40 cellular contexts compared by ENCODE assay signal in the genomic region with DNA sequence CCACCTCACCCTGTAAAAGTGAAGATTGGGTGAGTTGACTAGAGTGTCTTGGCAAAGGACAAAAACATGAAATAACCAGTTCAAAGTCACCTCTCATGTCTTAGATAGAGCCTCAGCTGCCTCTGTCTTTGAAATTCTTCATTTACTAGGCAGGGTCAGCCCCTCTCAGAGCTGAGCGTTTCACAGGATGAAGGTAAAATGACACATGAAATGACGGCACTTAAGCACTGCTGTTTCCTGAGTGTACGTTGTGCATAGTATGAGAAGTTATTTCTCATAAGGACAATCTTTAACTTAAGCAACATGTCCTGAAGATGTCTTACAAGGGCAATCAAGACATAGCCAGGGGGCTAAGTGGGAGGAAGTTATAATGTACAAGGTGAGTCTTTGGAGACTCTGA. TPM values are rescaled to one million over a fixed set of nuclear protein-coding genes. Genes with fewer than 3 reads are reported as not detected.
"Had no signal": no experiment of that assay in that cellular context is flagged by ENCODE, and none has a peak within 500 bp of the region (broad histone marks: within the 10 kb centered on the region; RNA-seq: fewer than 3 reads in every experiment).

No MANE protein-coding gene starts in this region.

- H3K4me3 ChIP-seq: adrenal gland, ascending aorta, body of pancreas, breast epithelium, cardiac muscle cell had no signal

- H3K27ac ChIP-seq: adrenal gland, ascending aorta, body of pancreas, brain microvascular endothelial cell, breast epithelium, cardiac muscle cell had no signal

- FAIRE-seq: astrocyte, bronchial epithelial cell had no signal

- H3K36me3 ChIP-seq: adrenal gland, ascending aorta, brain microvascular endothelial cell, breast epithelium, cardiac muscle cell had no signal

- DNase-seq: activated effector memory CD4-positive, alpha-beta T cell treated with anti-CD3 and anti-CD28 coated beads, Interleukin-2, amount 50 U/mL, for 16 hours; activated effector memory CD4-positive, alpha-beta T cell treated with Interleukin-2 at 50 U/mL for 16 hours; activated gamma-delta T cell; activated gamma-delta T cell treated with Interleukin-2 at 50 U/mL for 16 hours; activated naive CD4-positive, alpha-beta T cell; activated naive CD4-positive, alpha-beta T cell treated with anti-CD3 and anti-CD28 coated beads for 36 hours; activated naive CD4-positive, alpha-beta T cell treated with anti-CD3 and anti-CD28 coated beads, Interleukin-2, amount 10 ng/mL, durations not matched to agents 7 days and 5 days; activated naive CD4-positive, alpha-beta T cell treated with anti-CD3 and anti-CD28 coated beads, Interleukin-2, amount 50 U/mL, for 16 hours; activated naive CD4-positive, alpha-beta T cell treated with Interleukin-2 at 50 U/mL for 16 hours; activated naive CD8-positive, alpha-beta T cell treated with anti-CD3 and anti-CD28 coated beads for 36 hours; activated naive CD8-positive, alpha-beta T cell treated with anti-CD3 and anti-CD28 coated beads, Interleukin-2, amount 10 ng/mL, durations not matched to agents 7 days and 5 days; activated naive CD8-positive, alpha-beta T cell treated with anti-CD3 and anti-CD28 coated beads, Interleukin-2, amount 50 U/mL, for 24 hours; activated T-cell treated with anti-CD3 and anti-CD28 coated beads, Interleukin-2, amount 50 U/mL, for 1 hour; activated T-cell treated with anti-CD3 and anti-CD28 coated beads, Interleukin-2, amount 50 U/mL, for 24 hours; activated T-cell treated with anti-CD3 and anti-CD28 coated beads, Interleukin-2, amount 50 U/mL, for 4 hours; activated T-cell treated with anti-CD3 and anti-CD28 coated beads, Interleukin-2, amount 50 U/mL, for 48 hours; activated T-cell treated with anti-CD3 and anti-CD28 coated beads, Interleukin-2, amount 50 U/mL, for 72 hours; adrenal gland; amniotic stem cell; amygdala; anterior cingulate cortex; aorta; body of pancreas; brain microvascular endothelial cell; caudate nucleus; central memory CD4-positive, alpha-beta T cell; cerebellar nuclear complex had no signal

- H3K4me1 ChIP-seq: ascending aorta, body of pancreas had no signal

- H3K27me3 ChIP-seq: adrenal gland, ascending aorta, body of pancreas, brain microvascular endothelial cell, breast epithelium, cardiac muscle cell had no signal

- H3K9me3 ChIP-seq: adrenal gland had no signal

- ATAC-seq: activated naive CD4-positive, alpha-beta T cell treated with anti-CD3 and anti-CD28 coated beads, Interleukin-2, amount 50 U/mL, for 72 hours; activated naive CD8-positive, alpha-beta T cell treated with anti-CD3 and anti-CD28 coated beads, Interleukin-2, amount 50 U/mL, for 24 hours; activated T-cell treated with anti-CD3 and anti-CD28 coated beads, Interleukin-2, amount 50 U/mL, for 4 hours; activated T-cell treated with anti-CD3 and anti-CD28 coated beads, Interleukin-2, amount 50 U/mL, for 72 hours; activated T-helper 17 cell treated with anti-CD3 and anti-CD28 coated beads, Interleukin-2, amount 50 U/mL, for 72 hours; body of pancreas had no signal

RNA-seq across cellular contexts. Expression of gene SLC10A2, which starts 32.3 kb away (rescaled TPM):
- total RNA-seq: activated naive CD4-positive, alpha-beta T cell treated with anti-CD3 and anti-CD28 coated beads for 36 hours; activated naive CD4-positive, alpha-beta T cell treated with anti-CD3 and anti-CD28 coated beads, Interleukin-2, amount 50 U/mL, for 72 hours; activated naive CD8-positive, alpha-beta T cell treated with anti-CD3 and anti-CD28 coated beads for 36 hours; activated naive CD8-positive, alpha-beta T cell treated with anti-CD3 and anti-CD28 coated beads, Interleukin-2, amount 10 ng/mL, durations not matched to agents 7 days and 5 days; activated T-cell treated with anti-CD3 and anti-CD28 coated beads, Interleukin-2, amount 50 U/mL, for 4 hours; activated T-cell treated with anti-CD3 and anti-CD28 coated beads, Interleukin-2, amount 50 U/mL, for 72 hours; activated T-helper 1 cell treated with anti-CD3 and anti-CD28 coated beads, Interleukin-12 subunit alpha, Interleukin-12 subunit beta, Interleukin-2, Interleukin-4 antibody, amounts not matched to agents 30 ng/mL and 10 ng/mL and 1 ng/mL, durations not matched to agents 14 hours and 24 hours and 36 hours; activated T-helper 17 cell treated with anti-CD3 and anti-CD28 coated beads, Interleukin-2, amount 50 U/mL, for 72 hours; activated T-helper 2 cell treated with anti-CD3 and anti-CD28 coated beads, Interferon-gamma antibody, Interleukin-2, Interleukin-4, amounts not matched to agents 10 μg/mL and 5 μg/mL and 100 μg/mL, durations not matched to agents 14 hours and 24 hours and 36 hours; adrenal gland; aorta; ascending aorta; astrocyte; body of pancreas; bronchial epithelial cell; cardiac muscle cell; cardiac septum; cerebellum; chondrocyte had no signal
- polyA plus RNA-seq: adipose tissue, adrenal gland, cardiac muscle cell had no signal
